In genomic region chr11:123062158-123062891, GRCh38 we compare ENCODE assay signal across 8 cellular contexts.
DNase-seq lines count a peak whose midpoint lies in the region; ATAC-seq and TF ChIP-seq lines count a peak whose summit lies in the region.

No MANE protein-coding gene starts in this region.

- H3K27me3 Mint-ChIP-seq in activated T-cell treated with anti-CD3 and anti-CD28 coated beads, Interleukin-2, amount 50 U/mL, for 24 hours = peaks cover 2% of the 10 kb centered on the region

- no peaks in the 10 kb centered on the region for H3K9me3 ChIP-seq in mucosa of rectum (ENCODE audit: control insufficient read depth in 2 of 2, low read length in 2 of 2)

- TF ChIP-seq POLR2A in erythroblast (IDR thresholded peaks at IDR 0.05; ENCODE audit: low read length) = peak; percentile 75

- H3K27ac ChIP-seq in mucosa of rectum (ENCODE audit: low read depth in 2 of 2, low read length in 2 of 2) = peak overlapping the region; percentile 100

- TF ChIP-seq RAD21 in Ishikawa (IDR thresholded peaks at IDR 0.05; ENCODE audit: low read depth) = no peak

- TF ChIP-seq EP300 in Ishikawa (IDR thresholded peaks at IDR 0.05; ENCODE audit: borderline replicate concordance) = 0 out of 2 replicates have a peak, but pooled peaks have one; percentile 35

- H3K4me3 Mint-ChIP-seq in activated T-cell treated with anti-CD3 and anti-CD28 coated beads, Interleukin-2, amount 50 U/mL, for 24 hours = peak overlapping the region; percentile 100

- H3K4me1 Mint-ChIP-seq in activated T-cell treated with anti-CD3 and anti-CD28 coated beads, Interleukin-2, amount 50 U/mL, for 24 hours (ENCODE audit: low read depth) = peaks cover 47% of the 10 kb centered on the region

- no peaks in the 10 kb centered on the region for H3K27me3 ChIP-seq in mucosa of rectum (ENCODE audit: control insufficient read depth in 2 of 2, insufficient read depth in 2 of 2, low read length in 2 of 2)

- peak overlapping the region; percentile 88 to 99 for H3K9ac ChIP-seq in mucosa of rectum (ENCODE audit: low read depth in 1 of 2, low read length in 2 of 2)

- peaks cover 34 to 37% of the 10 kb centered on the region in 2 donors for H3K4me1 ChIP-seq in mucosa of rectum (ENCODE audit: control insufficient read depth in 2 of 2, insufficient read depth in 2 of 2, low read length in 2 of 2)

- peaks cover 71% of the 10 kb centered on the region for H3K36me3 Mint-ChIP-seq in activated T-cell treated with anti-CD3 and anti-CD28 coated beads, Interleukin-2, amount 50 U/mL, for 24 hours (ENCODE audit: low read depth)

- DNase-seq in DMS 273 (lab: John Stamatoyannopoulos, UW; ENCODE audit: unreplicated experiment) = peak; percentile 98
- DNase-seq in OCI-M2 (lab: John Stamatoyannopoulos, UW; ENCODE audit: unreplicated experiment) = peak; percentile 77
- DNase-seq in activated T-cell treated with anti-CD3 and anti-CD28 coated beads, Interleukin-2, amount 50 U/mL, for 24 hours = peak; percentile 100
- DNase-seq in erythroblast (lab: John Stamatoyannopoulos, UW) = peak; percentile 99
- DNase-seq in stimulated activated CD8-positive, alpha-beta memory T cell treated with anti-CD3 and anti-CD28 coated beads, Interleukin-4, amount 100 ng/mL, for 4 hours (ENCODE audit: low read depth in 2 of 2, low spot score in 1 of 2) = peak; percentile 99 to 100

- peak overlapping the region; percentile 97 to 98 for H3K4me3 ChIP-seq in mucosa of rectum (ENCODE audit: low read length in 2 of 2)

- peak; percentile 84 for ATAC-seq in GM21619 (IDR thresholded peaks at IDR 0.05; ENCODE audit: unreplicated experiment)

- H3K9me3 Mint-ChIP-seq in activated T-cell treated with anti-CD3 and anti-CD28 coated beads, Interleukin-2, amount 50 U/mL, for 24 hours = no peaks in the 10 kb centered on the region

- peak overlapping the region; percentile 100 for H3K27ac Mint-ChIP-seq in activated T-cell treated with anti-CD3 and anti-CD28 coated beads, Interleukin-2, amount 50 U/mL, for 24 hours

- H3K36me3 ChIP-seq in mucosa of rectum (ENCODE audit: control insufficient read depth in 2 of 2, insufficient read depth in 2 of 2, low read length in 2 of 2) = peaks cover 35 to 37% of the 10 kb centered on the region in 2 donors

TF ChIP-seq in Ishikawa, 13 proteins besides CTCF, POLR2A, EP300 and RAD21:
- TF ChIP-seq USF1 (IDR thresholded peaks at IDR 0.05) (no peak), EGR1 (IDR thresholded peaks at IDR 0.05) (peak; percentile 85), TAF1 (IDR thresholded peaks at IDR 0.05; ENCODE audit: low read depth) (peak; percentile 82), TCF12 (IDR thresholded peaks at IDR 0.05; ENCODE audit: low read depth) (peak; percentile 71), FOXM1 (IDR thresholded peaks at IDR 0.05; ENCODE audit: borderline replicate concordance, low read depth) (0 out of 2 replicates have a peak, but pooled peaks have one; percentile 12), TEAD4 (IDR thresholded peaks at IDR 0.05) (no peak), YY1 (IDR thresholded peaks at IDR 0.05; ENCODE audit: low read depth) (peak; percentile 93), MAX (IDR thresholded peaks at IDR 0.05) (peak; percentile 50; the same call in 1 of the 2 replicates)
TF ChIP-seq in Ishikawa: peak in this region for 6.

Comparison
In these comparisons a context has a peak if more than half of its experiments do, and no peak if none do; other contexts are left out.
1. Peak in every context shown above with its lines: DNase-seq, ATAC-seq, H3K4me3 ChIP-seq and H3K27ac ChIP-seq.